15 cellular contexts compared by ENCODE assay signal in genomic region chr15:99441871-99442267, GRCh38.
A peak's percentile ranks its signal among the peaks of the same experiment; 100 is the strongest.
DNase-seq lines count a peak whose midpoint lies in the region; ATAC-seq and TF ChIP-seq lines count a peak whose summit lies in the region.
"Had no signal": no experiment of that assay in that cellular context is flagged by ENCODE, and none has a peak within 500 bp of the region (broad histone marks: within the 10 kb centered on the region; RNA-seq: fewer than 3 reads in every experiment).

No MANE protein-coding gene starts in this region.

- no peak overlapping the region for H3K9ac ChIP-seq in smooth muscle cell (ENCODE audit: low read depth)

- no peak overlapping the region for H3K4me3 ChIP-seq in smooth muscle cell
- H3K4me3 ChIP-seq: K562, Peyer's patch had no signal

- peaks cover 8% of the 10 kb centered on the region for H3K4me1 ChIP-seq in smooth muscle cell (ENCODE audit: low read depth)

- 85% methylated on average over 4 of the region's 4 CpGs for WGBS in smooth muscle cell (ENCODE audit: low lambda C conversion rate)

- H3K36me3 ChIP-seq in smooth muscle cell (ENCODE audit: low read depth): no peaks in the 10 kb centered on the region
- H3K36me3 ChIP-seq: Peyer's patch had no signal

- no peaks in the 10 kb centered on the region for H3K79me2 ChIP-seq in smooth muscle cell (ENCODE audit: low read depth)

- H3K36me3 Mint-ChIP-seq in activated naive CD8-positive, alpha-beta T cell: no peaks in the 10 kb centered on the region

- H3K4me3 Mint-ChIP-seq in activated naive CD8-positive, alpha-beta T cell: peak overlapping the region; percentile 11

- H3K27ac ChIP-seq in smooth muscle cell (ENCODE audit: low read depth): peak overlapping the region; percentile 69

- no peaks in the 10 kb centered on the region for H3K27me3 Mint-ChIP-seq in activated naive CD8-positive, alpha-beta T cell

- POLR2A ChIA-PET in GM10248 (lab: Yijun Ruan, JAX): no interaction called here

- H3K4me2 ChIP-seq in smooth muscle cell: peak overlapping the region; percentile 42

- H3F3A ChIP-seq in smooth muscle cell (ENCODE audit: low read depth): no peaks in the 10 kb centered on the region

- DNase-seq in GM10248 (ENCODE audit: extremely low spot score): peak; percentile 5
- peak; percentile 52 for DNase-seq in kidney tubule cell (ENCODE audit: low spot score)
- DNase-seq in smooth muscle cell (lab: John Stamatoyannopoulos, UW; ENCODE audit: unreplicated experiment): no peak
- no peak for DNase-seq in DMS114 treated with DMSO at 0.1 percent for 48 hours (lab: John Stamatoyannopoulos, UW; ENCODE audit: unreplicated experiment)
- DNase-seq in CD1c-positive myeloid dendritic cell (ENCODE audit: extremely low spot score): no peak
- DNase-seq: activated CD4-positive, CD25-positive, alpha-beta regulatory T cell; activated gamma-delta T cell; DND-41; NCI-H2081; posterior cingulate gyrus had no signal

- H3K9me3 ChIP-seq in smooth muscle cell (replicated peaks; ENCODE audit: low read depth): no peaks in the 10 kb centered on the region
- H3K9me3 ChIP-seq: Peyer's patch had no signal

- ATAC-seq in HG03457 (IDR thresholded peaks at IDR 0.05; ENCODE audit: unreplicated experiment) (no peak), HG03039 (IDR thresholded peaks at IDR 0.05; ENCODE audit: unreplicated experiment) (no peak)
- ATAC-seq: K562 had no signal

- TF ChIP-seq CTCF in GM10248 (IDR thresholded peaks at IDR 0.05; ENCODE audit: control extremely low read depth, extremely low read depth, low read depth, missing control alignments) (no peak), smooth muscle cell (IDR thresholded peaks at IDR 0.05; ENCODE audit: borderline replicate concordance, insufficient read depth, poor library complexity, severe bottlenecking) (no peak)

- no peaks in the 10 kb centered on the region for H4K20me1 ChIP-seq in smooth muscle cell (ENCODE audit: low read depth)

- CTCF ChIA-PET in GM10248 (lab: Yijun Ruan, JAX): interaction anchor here (1.1 kb wide), 1 partner anchor 9 kb away, joined by 3 read pairs; no protein-coding TSS in a partner anchor

- no peak overlapping the region for H2AFZ ChIP-seq in smooth muscle cell (ENCODE audit: low read depth)

- no peaks in the 10 kb centered on the region for H3K27me3 ChIP-seq in smooth muscle cell (ENCODE audit: low read depth)
- H3K27me3 ChIP-seq: Peyer's patch had no signal

- H3K27ac Mint-ChIP-seq in activated naive CD8-positive, alpha-beta T cell: peak overlapping the region; percentile 66

- peaks cover 85% of the 10 kb centered on the region for H3K4me1 Mint-ChIP-seq in activated naive CD8-positive, alpha-beta T cell (ENCODE audit: low read depth)

- H3K9me3 Mint-ChIP-seq in activated naive CD8-positive, alpha-beta T cell (ENCODE audit: low read depth): no peaks in the 10 kb centered on the region

Comparison
In these comparisons a context has a peak if more than half of its experiments do, and no peak if none do; other contexts are left out.
1. DNase-seq: peak in GM10248 (single experiment) and kidney tubule cell (single experiment); none in smooth muscle cell (single experiment), DMS114 treated with DMSO at 0.1 percent for 48 hours (single experiment) and CD1c-positive myeloid dendritic cell (single experiment).